Comparison of ENCODE assay signal across 9 cellular contexts in genomic region chr1:197197430-197197997, GRCh38. TPM values are rescaled to one million over a fixed set of nuclear protein-coding genes. Genes with fewer than 3 reads are reported as not detected.
DNase-seq lines count a peak whose midpoint lies in the region; ATAC-seq and TF ChIP-seq lines count a peak whose summit lies in the region.
"Had no signal": no experiment of that assay in that cellular context is flagged by ENCODE, and none has a peak within 500 bp of the region (broad histone marks: within the 10 kb centered on the region; RNA-seq: fewer than 3 reads in every experiment).

No MANE protein-coding gene starts in this region.

- DNase-seq in NCI-H526 (lab: John Stamatoyannopoulos, UW): peak; percentile 28 to 43
- DNase-seq in effector memory CD8-positive, alpha-beta T cell: no peak
- no peak for DNase-seq in osteoblast (ENCODE audit: insufficient read length, low spot score, missing footprints)
- no peak for DNase-seq in hippocampal formation (lab: John Stamatoyannopoulos, UW)
- no peak for DNase-seq in sigmoid colon
- DNase-seq in NCI-H1092 (lab: John Stamatoyannopoulos, UW): no peak
- DNase-seq: GOT3 had no signal

- H3K79me2 ChIP-seq in osteoblast (ENCODE audit: insufficient read depth, low read length): peaks cover 80% of the 10 kb centered on the region

- intact Hi-C loops in sigmoid colon (cut with DNase I): no loop called here

- no peak for TF ChIP-seq POLR2A in sigmoid colon (IDR thresholded peaks at IDR 0.05)

- H3K36me3 ChIP-seq in ES-I3 (ENCODE audit: insufficient read depth, low read length) (no peaks in the 10 kb centered on the region), osteoblast (ENCODE audit: insufficient read depth, low read length) (no peaks in the 10 kb centered on the region), sigmoid colon (no peaks in the 10 kb centered on the region)

- peak overlapping the region; percentile 1 to 95 for H3K4me3 Mint-ChIP-seq in effector memory CD8-positive, alpha-beta T cell

- H2AFZ ChIP-seq in osteoblast (ENCODE audit: low read length): no peak overlapping the region

- no peak for TF ChIP-seq EP300 in sigmoid colon (IDR thresholded peaks at IDR 0.05)

- peaks cover 39 to 59% of the 10 kb centered on the region in 2 donors for H3K4me1 Mint-ChIP-seq in effector memory CD8-positive, alpha-beta T cell (ENCODE audit: low read depth in 2 of 2)

- H3K4me1 ChIP-seq in ES-I3 (ENCODE audit: insufficient read depth, low read length) (peaks cover 8% of the 10 kb centered on the region; the same call in 1 of the 2 replicates), osteoblast (ENCODE audit: insufficient read depth, low read length) (peaks cover 32% of the 10 kb centered on the region), sigmoid colon (peaks cover 0 to 46% (median 45%) of the 10 kb centered on the region in 4 donors)

- no peak overlapping the region for H3K27ac Mint-ChIP-seq in effector memory CD8-positive, alpha-beta T cell

- H3K36me3 Mint-ChIP-seq in effector memory CD8-positive, alpha-beta T cell (ENCODE audit: insufficient read depth): peaks cover 17% of the 10 kb centered on the region

- H3K27me3 ChIP-seq in osteoblast (ENCODE audit: insufficient read depth, low read length): no peaks in the 10 kb centered on the region
- no peaks in the 10 kb centered on the region for H3K27me3 ChIP-seq in sigmoid colon

- no peak for ATAC-seq in effector memory CD8-positive, alpha-beta T cell (replicated peaks)
- no peak for ATAC-seq in HG02588 (IDR thresholded peaks at IDR 0.05; ENCODE audit: unreplicated experiment)

- TF ChIP-seq CTCF in osteoblast (IDR thresholded peaks at IDR 0.05; ENCODE audit: extremely low read depth, low read depth, low read length) (no peak), sigmoid colon (IDR thresholded peaks at IDR 0.05) (no peak)

- no peaks in the 10 kb centered on the region for H3K9me3 ChIP-seq in ES-I3 (ENCODE audit: control insufficient read depth, insufficient read depth, low read length)
- no peaks in the 10 kb centered on the region for H3K9me3 ChIP-seq in osteoblast (ENCODE audit: low read depth, low read length)
- no peaks in the 10 kb centered on the region for H3K9me3 ChIP-seq in sigmoid colon

- peak overlapping the region; percentile 92 for H3K4me2 ChIP-seq in osteoblast (ENCODE audit: insufficient read depth, low read length)

- 89% methylated on average over 5 of the region's 5 CpGs for WGBS in sigmoid colon, 2 donors

- H3K27ac ChIP-seq in osteoblast (ENCODE audit: low read depth, low read length) (no peak overlapping the region), sigmoid colon (no peak overlapping the region)

- peak overlapping the region; percentile 14; the same call in 1 of the 2 replicates for H3K9ac ChIP-seq in ES-I3 (ENCODE audit: low read depth, low read length)

- no peaks in the 10 kb centered on the region for H3K9me3 Mint-ChIP-seq in effector memory CD8-positive, alpha-beta T cell

- no peaks in the 10 kb centered on the region for H3K27me3 Mint-ChIP-seq in effector memory CD8-positive, alpha-beta T cell

- H4K20me1 ChIP-seq in osteoblast (ENCODE audit: insufficient read depth, low read length): no peaks in the 10 kb centered on the region

- H3K4me3 ChIP-seq in osteoblast (ENCODE audit: insufficient read depth, low read length) (peak overlapping the region; percentile 82), sigmoid colon (peak overlapping the region in 2 of 4 donors; percentile 85 to 91)

RNA-seq across cellular contexts. Expression of gene ZBTB41, which starts 3.6 kb away (rescaled TPM):
- total RNA-seq in osteoblast: 25.9 and 27.9 TPM in 2 replicates
- 10 to 100 TPM in 3 of 4 donors, 1 to 10 TPM in 1; 9.0 to 12.5 (median 11.7) TPM for total RNA-seq in sigmoid colon
- 1 to 10 TPM; 1.6 to 2.5 (median 1.8) TPM for polyA plus RNA-seq in sigmoid colon

RNA-seq across cellular contexts. Expression of gene ASPM, which starts 51.0 kb away (rescaled TPM):
- total RNA-seq in osteoblast (5.1 and 5.6 TPM in 2 replicates), sigmoid colon (under 1 TPM; under 0.01 to 0.83 (median 0.70) TPM)
- 1 to 10 TPM in 1 of 3 donors, under 1 TPM in 2; 0.60 to 5.9 (median 0.69) TPM for polyA plus RNA-seq in sigmoid colon

Comparison
In these comparisons a context has a peak if more than half of its experiments do, and no peak if none do; other contexts are left out.
1. DNase-seq: peak in NCI-H526 (2 of 2); none in effector memory CD8-positive, alpha-beta T cell (0 of 3), osteoblast (single experiment), hippocampal formation (0 of 2), sigmoid colon (single experiment) and NCI-H1092 (single experiment).